Comparison of ENCODE assay signal across 21 cellular contexts in genomic region chr3:116254535-116254934, GRCh38.
"Had no signal": no experiment of that assay in that cellular context is flagged by ENCODE, and none has a peak within 500 bp of the region (broad histone marks: within the 10 kb centered on the region; RNA-seq: fewer than 3 reads in every experiment).

No MANE protein-coding gene starts in this region.

- H3K4me3 Mint-ChIP-seq: activated CD4-positive, alpha-beta T cell treated with anti-CD3 and anti-CD28 coated beads for 36 hours; activated CD8-positive, alpha-beta T cell treated with anti-CD3 and anti-CD28 coated beads, Interleukin-2, amount 10 ng/mL, durations not matched to agents 7 days and 5 days; activated naive CD8-positive, alpha-beta T cell treated with anti-CD3 and anti-CD28 coated beads for 36 hours; mesothelial cell of epicardium; neural crest cell; T-helper 1 cell treated with Interleukin-12 subunit alpha and Interleukin-12 subunit beta and Interleukin-4 antibody, amounts not matched to agents 30 μg/mL and 1 μg/mL, for 36 hours had no signal

- H3K4me1 Mint-ChIP-seq: activated CD4-positive, alpha-beta T cell treated with anti-CD3 and anti-CD28 coated beads for 36 hours; activated naive CD8-positive, alpha-beta T cell treated with anti-CD3 and anti-CD28 coated beads for 36 hours had no signal

- H3K27me3 Mint-ChIP-seq: activated CD4-positive, alpha-beta T cell treated with anti-CD3 and anti-CD28 coated beads for 36 hours; activated naive CD8-positive, alpha-beta T cell treated with anti-CD3 and anti-CD28 coated beads for 36 hours had no signal

- H3K27me3 ChIP-seq: esophagus squamous epithelium, ovary, suprapubic skin, upper lobe of right lung had no signal

- H3K36me3 Mint-ChIP-seq: activated naive CD8-positive, alpha-beta T cell treated with anti-CD3 and anti-CD28 coated beads for 36 hours; mesothelial cell of epicardium had no signal

- H3K9me3 Mint-ChIP-seq: activated naive CD8-positive, alpha-beta T cell treated with anti-CD3 and anti-CD28 coated beads for 36 hours; mesothelial cell of epicardium; neural crest cell; T-helper 1 cell treated with Interleukin-12 subunit alpha and Interleukin-12 subunit beta and Interleukin-4 antibody, amounts not matched to agents 30 μg/mL and 1 μg/mL, for 36 hours had no signal

- DNase-seq: activated CD4-positive, alpha-beta T cell treated with anti-CD3 and anti-CD28 coated beads for 36 hours; activated CD8-positive, alpha-beta memory T cell treated with anti-CD3 and anti-CD28 coated beads, Interleukin-2, amount 50 U/mL, for 4 hours; activated CD8-positive, alpha-beta T cell treated with anti-CD3 and anti-CD28 coated beads, Interleukin-2, amount 10 ng/mL, durations not matched to agents 7 days and 5 days; activated gamma-delta T cell treated with Interleukin-2 at 50 U/mL for 16 hours; activated naive CD8-positive, alpha-beta T cell treated with anti-CD3 and anti-CD28 coated beads for 36 hours; activated T-cell treated with anti-CD3 and anti-CD28 coated beads, Interleukin-2, amount 50 U/mL, for 48 hours; anterior cingulate cortex; cerebellar nuclear complex; effector CD8-positive, alpha-beta T cell; esophagus squamous epithelium; islet precursor cell; ovary; SHP77 treated with DMSO at 0.1 percent for 48 hours; stimulated activated CD4-positive, alpha-beta T cell treated with anti-CD3 and anti-CD28 coated beads, Interleukin-4, amount 100 ng/mL, for 24 hours; stimulated activated naive CD8-positive, alpha-beta T cell treated with anti-CD3 and anti-CD28 coated beads, Interleukin-15, Interleukin-2, amounts not matched to agents 100 U/mL and 50 U/mL, for 24 hours; upper lobe of right lung had no signal

- H3K9me3 ChIP-seq: esophagus squamous epithelium, ovary, suprapubic skin, upper lobe of right lung had no signal

- H3K36me3 ChIP-seq: esophagus squamous epithelium, ovary, suprapubic skin, upper lobe of right lung had no signal

- H3K27ac ChIP-seq: ovary, suprapubic skin, upper lobe of right lung had no signal

- H3K4me1 ChIP-seq: suprapubic skin, upper lobe of right lung had no signal

- H3K4me3 ChIP-seq: esophagus squamous epithelium, ovary, skin epidermis, suprapubic skin, upper lobe of right lung had no signal

- H3K27ac Mint-ChIP-seq: activated CD4-positive, alpha-beta T cell treated with anti-CD3 and anti-CD28 coated beads for 36 hours; activated CD8-positive, alpha-beta T cell treated with anti-CD3 and anti-CD28 coated beads, Interleukin-2, amount 10 ng/mL, durations not matched to agents 7 days and 5 days; activated naive CD8-positive, alpha-beta T cell treated with anti-CD3 and anti-CD28 coated beads for 36 hours; mesothelial cell of epicardium; T-helper 1 cell treated with Interleukin-12 subunit alpha and Interleukin-12 subunit beta and Interleukin-4 antibody, amounts not matched to agents 30 μg/mL and 1 μg/mL, for 36 hours had no signal

- ATAC-seq: activated CD4-positive, alpha-beta T cell treated with anti-CD3 and anti-CD28 coated beads for 36 hours; activated CD8-positive, alpha-beta T cell treated with anti-CD3 and anti-CD28 coated beads, Interleukin-2, amount 10 ng/mL, durations not matched to agents 7 days and 5 days; stimulated activated naive CD8-positive, alpha-beta T cell treated with anti-CD3 and anti-CD28 coated beads, Interleukin-15, Interleukin-2, amounts not matched to agents 100 U/mL and 50 U/mL, for 24 hours; upper lobe of right lung had no signal
